In genomic region chr12:26751179-26751578, GRCh38 we compare ENCODE assay signal across 13 cellular contexts.
DNase-seq lines count a peak whose midpoint lies in the region; ATAC-seq and TF ChIP-seq lines count a peak whose summit lies in the region.
"Had no signal": no experiment of that assay in that cellular context is flagged by ENCODE, and none has a peak within 500 bp of the region (broad histone marks: within the 10 kb centered on the region; RNA-seq: fewer than 3 reads in every experiment).

No MANE protein-coding gene starts in this region.

- no peak overlapping the region for H4K12ac ChIP-seq in trophoblast cell (ENCODE audit: low read depth, low read length)

- no peak overlapping the region for H2BK5ac ChIP-seq in trophoblast cell (ENCODE audit: low read depth, low read length, poor library complexity)

- no peaks in the 10 kb centered on the region for H4K20me1 ChIP-seq in OCI-LY3 (ENCODE audit: insufficient read depth, low read length)

- H3K4me2 ChIP-seq in OCI-LY3 (ENCODE audit: low read length) = peak overlapping the region; percentile 82
- H3K4me2 ChIP-seq in trophoblast cell (ENCODE audit: low read length) = no peak overlapping the region

- H3K27me3 ChIP-seq in OCI-LY3 (ENCODE audit: low read depth, low read length) (no peaks in the 10 kb centered on the region), trophoblast cell (ENCODE audit: insufficient read depth, low read length) (no peaks in the 10 kb centered on the region)
- H3K27me3 ChIP-seq: BLaER1 treated with 17β-estradiol and CSF1 and Interleukin-3, amounts not matched to agents 10 nM and 100 nM had no signal

- peak overlapping the region; percentile 63 for H3K4me3 ChIP-seq in OCI-LY3 (ENCODE audit: low read length)
- H3K4me3 ChIP-seq in trophoblast cell (ENCODE audit: low read depth, low read length) = no peak overlapping the region
- H3K4me3 ChIP-seq: BLaER1 treated with 17β-estradiol and CSF1 and Interleukin-3, amounts not matched to agents 10 nM and 100 nM had no signal

- no peaks in the 10 kb centered on the region for H3K27me3 Mint-ChIP-seq in activated T-cell treated with anti-CD3 and anti-CD28 coated beads, Interleukin-2, amount 50 U/mL, for 24 hours
- H3K27me3 Mint-ChIP-seq: CD4-positive, CD25-positive, alpha-beta regulatory T cell had no signal

- ATAC-seq in left lobe of liver = peak; percentile 45
- ATAC-seq: HCT116 had no signal

- no peak overlapping the region for H3K18ac ChIP-seq in trophoblast cell (ENCODE audit: low read length)

- H3K9me3 Mint-ChIP-seq in activated T-cell treated with anti-CD3 and anti-CD28 coated beads, Interleukin-2, amount 50 U/mL, for 24 hours = peaks cover 14% of the 10 kb centered on the region

- peak overlapping the region; percentile 96 for H3K27ac Mint-ChIP-seq in activated T-cell treated with anti-CD3 and anti-CD28 coated beads, Interleukin-2, amount 50 U/mL, for 24 hours
- H3K27ac Mint-ChIP-seq: CD4-positive, CD25-positive, alpha-beta regulatory T cell had no signal

- no peak overlapping the region for H3K4me3 Mint-ChIP-seq in activated T-cell treated with anti-CD3 and anti-CD28 coated beads, Interleukin-2, amount 50 U/mL, for 24 hours

- H3K9me3 ChIP-seq in OCI-LY3 (ENCODE audit: insufficient read depth, low read length) (peaks cover 16% of the 10 kb centered on the region; the same call in 1 of the 2 replicates), trophoblast cell (ENCODE audit: insufficient read depth, low read depth, low read length) (no peaks in the 10 kb centered on the region)

- peak overlapping the region; percentile 47 for H4K91ac ChIP-seq in trophoblast cell (ENCODE audit: low read depth, low read length)

- no peak overlapping the region for H2BK120ac ChIP-seq in trophoblast cell (ENCODE audit: insufficient read depth, low read length, poor library complexity)

- peak overlapping the region; percentile 79 for H3K9ac ChIP-seq in OCI-LY3 (ENCODE audit: low read length)
- H3K9ac ChIP-seq in trophoblast cell (ENCODE audit: low read length) = no peak overlapping the region
- H3K9ac ChIP-seq: BLaER1 treated with 17β-estradiol and CSF1 and Interleukin-3, amounts not matched to agents 10 nM and 100 nM had no signal

- H2AFZ ChIP-seq in OCI-LY3 (ENCODE audit: low read depth, low read length) = no peak overlapping the region
- no peak overlapping the region for H2AFZ ChIP-seq in trophoblast cell (ENCODE audit: insufficient read depth, low read length, poor library complexity)

- peaks cover 3% of the 10 kb centered on the region for H3K79me1 ChIP-seq in trophoblast cell (ENCODE audit: low read length)

- H3K4me1 ChIP-seq in OCI-LY3 (ENCODE audit: low read length) = peaks cover 61% of the 10 kb centered on the region
- peaks cover 4 to 18% of the 10 kb centered on the region in 2 experiments for H3K4me1 ChIP-seq in trophoblast cell (ENCODE audit: control insufficient read depth in 1 of 2, insufficient read depth in 2 of 2, low read length in 2 of 2)

- H2BK12ac ChIP-seq in trophoblast cell (ENCODE audit: low read length) = peak overlapping the region; percentile 22

- H4K8ac ChIP-seq in trophoblast cell (ENCODE audit: low read depth, low read length) = no peak overlapping the region

- WGBS in trophoblast cell (ENCODE audit: extremely low coverage, insufficient coverage, insufficient read length) = no CpG with 5 or more reads among the region's 4 CpGs

- peaks cover 51% of the 10 kb centered on the region for H3K79me2 ChIP-seq in OCI-LY3 (ENCODE audit: low read length)
- H3K79me2 ChIP-seq in trophoblast cell (ENCODE audit: control insufficient read depth, insufficient read depth, low read length, poor library complexity) = no peaks in the 10 kb centered on the region

- no peak overlapping the region for H2AK5ac ChIP-seq in trophoblast cell (ENCODE audit: low read length)

- H3K23ac ChIP-seq in trophoblast cell (ENCODE audit: low read length) = no peak overlapping the region

- H3K14ac ChIP-seq in trophoblast cell (ENCODE audit: low read length) = no peak overlapping the region

- no peak overlapping the region for H3K4ac ChIP-seq in trophoblast cell (ENCODE audit: low read depth, low read length)

- peaks cover 21% of the 10 kb centered on the region for H3K36me3 ChIP-seq in OCI-LY3 (replicated peaks; ENCODE audit: low read depth, low read length)
- H3K36me3 ChIP-seq in trophoblast cell (ENCODE audit: control insufficient read depth in 1 of 2, insufficient read depth in 2 of 2, low read length in 2 of 2) = no peaks in the 10 kb centered on the region

- H3K27ac ChIP-seq in OCI-LY3 (ENCODE audit: low read length) (peak overlapping the region; percentile 95), trophoblast cell (ENCODE audit: low read depth, low read length) (no peak overlapping the region)
- H3K27ac ChIP-seq: BLaER1 treated with 17β-estradiol and CSF1 and Interleukin-3, amounts not matched to agents 10 nM and 100 nM had no signal

- peaks cover 61% of the 10 kb centered on the region for H3K4me1 Mint-ChIP-seq in activated T-cell treated with anti-CD3 and anti-CD28 coated beads, Interleukin-2, amount 50 U/mL, for 24 hours (ENCODE audit: low read depth)

- TF ChIP-seq CTCF in OCI-LY3 (IDR thresholded peaks at IDR 0.05; ENCODE audit: low read depth, low read length) = no peak

- no peak for DNase-seq in activated T-cell treated with anti-CD3 and anti-CD28 coated beads, Interleukin-2, amount 50 U/mL, for 24 hours
- no peak for DNase-seq in activated T-cell treated with anti-CD3 and anti-CD28 coated beads, Interleukin-2, amount 50 U/mL, for 48 hours
- DNase-seq in left lobe of liver (ENCODE audit: low spot score) (no peak), trophoblast cell (no peak), H4 (ENCODE audit: low spot score) (no peak), GM03348 (ENCODE audit: low spot score) (no peak), DMS 273 (lab: John Stamatoyannopoulos, UW; ENCODE audit: unreplicated experiment) (no peak)
- DNase-seq: 8988T, DMS 273 treated with DMSO at 0.1 percent for 48 hours had no signal

- H3K36me3 Mint-ChIP-seq in activated T-cell treated with anti-CD3 and anti-CD28 coated beads, Interleukin-2, amount 50 U/mL, for 24 hours (ENCODE audit: low read depth) = peaks cover 34% of the 10 kb centered on the region
- H3K36me3 Mint-ChIP-seq: CD4-positive, CD25-positive, alpha-beta regulatory T cell had no signal
